In the genomic region with DNA sequence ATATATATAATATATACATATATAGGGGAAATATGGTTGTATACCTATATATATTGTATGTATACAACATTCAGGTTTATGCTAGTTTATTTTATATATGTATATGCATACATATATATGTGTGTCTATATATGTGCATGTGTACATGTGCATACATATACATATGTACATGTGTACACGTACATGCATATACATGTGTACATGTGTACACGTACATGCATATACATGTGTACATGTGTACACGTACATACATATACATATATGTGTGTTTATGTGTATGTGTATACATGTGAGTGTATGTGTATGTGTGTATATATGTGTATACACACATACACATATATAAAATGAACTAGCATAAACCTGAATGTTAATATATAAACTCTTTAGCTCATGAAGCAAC, we compare ENCODE assay signal across 9 cellular contexts.
"Had no signal": no experiment of that assay in that cellular context is flagged by ENCODE, and none has a peak within 500 bp of the region (broad histone marks: within the 10 kb centered on the region; RNA-seq: fewer than 3 reads in every experiment).

No MANE protein-coding gene starts in this region.

- H3K4me2 ChIP-seq: KMS-11 had no signal

- H3K27ac ChIP-seq: GM23248, HL-60, KMS-11 had no signal

- H3K9ac ChIP-seq: GM23248, KMS-11 had no signal

- H3K4me3 ChIP-seq: GM23248 had no signal

- DNase-seq: GM23248, GOT3, H9, HCEC 1CT, IMR-90, Karpas-422, KBM-7 had no signal

- H2AFZ ChIP-seq: GM23248 had no signal
